ENCODE assay signal across 12 cellular contexts in the genomic region with DNA sequence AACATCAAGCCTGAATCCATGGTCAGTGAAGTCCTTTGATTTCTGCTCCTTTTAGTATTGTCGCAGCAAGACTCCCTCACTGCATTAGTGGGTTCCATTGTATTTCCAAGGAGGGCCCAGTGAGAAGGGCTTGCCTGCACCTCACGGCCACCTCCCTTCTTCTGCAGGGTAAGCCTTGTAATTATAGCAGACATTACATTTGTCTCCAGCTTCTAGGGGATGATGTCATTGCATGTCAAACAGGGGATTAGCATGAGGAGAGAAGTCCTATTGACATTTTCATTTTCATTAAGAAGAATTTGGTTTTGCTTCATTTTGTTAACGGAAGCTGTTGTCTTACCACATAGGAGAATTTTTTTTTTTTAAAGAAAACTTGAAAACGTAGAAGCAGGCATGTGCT. TPM values are rescaled to one million over a fixed set of nuclear protein-coding genes. Genes with fewer than 3 reads are reported as not detected.
A peak's percentile ranks its signal among the peaks of the same experiment; 100 is the strongest.
DNase-seq lines count a peak whose midpoint lies in the region; ATAC-seq and TF ChIP-seq lines count a peak whose summit lies in the region.
"Had no signal": no experiment of that assay in that cellular context is flagged by ENCODE, and none has a peak within 500 bp of the region (broad histone marks: within the 10 kb centered on the region; RNA-seq: fewer than 3 reads in every experiment).

No MANE protein-coding gene starts in this region.

- peaks cover 4% of the 10 kb centered on the region for H3F3A ChIP-seq in PC-3 (ENCODE audit: low read length, unreplicated experiment)

- H2AFZ ChIP-seq in PC-3 (ENCODE audit: low read length) (no peak overlapping the region), osteoblast (ENCODE audit: low read length) (no peak overlapping the region)

- intact Hi-C loops in PC-3 (cut with micrococcal nuclease), result loop anchor here (10.0 kb wide), 2 partner anchors 111 to 199 kb away; no protein-coding TSS in a partner anchor

- H3K27ac ChIP-seq in PC-3 (ENCODE audit: low read length), result peak overlapping the region; percentile 94
- peak overlapping the region; percentile 69 for H3K27ac ChIP-seq in osteoblast (ENCODE audit: low read depth, low read length)
- H3K27ac ChIP-seq in suprapubic skin, result no peak overlapping the region
- H3K27ac ChIP-seq in coronary artery, result peak overlapping the region in 1 of 2 donors; percentile 41
- H3K27ac ChIP-seq: psoas muscle had no signal

- DNase-seq in HCEC 1CT (peak; percentile 52), PC-3 (peak; percentile 15), epithelial cell of esophagus (ENCODE audit: low read depth) (peak; percentile 67), osteoblast (ENCODE audit: insufficient read length, low spot score, missing footprints) (no peak), DMS153 treated with DMSO at 0.1 percent for 48 hours (lab: John Stamatoyannopoulos, UW; ENCODE audit: unreplicated experiment) (no peak), suprapubic skin (ENCODE audit: low spot score in 2 of 2) (no peak), coronary artery (ENCODE audit: low spot score) (no peak)
- DNase-seq: activated CD4-positive, alpha-beta memory T cell treated with anti-CD3 and anti-CD28 coated beads for 36 hours; activated naive CD4-positive, alpha-beta T cell treated with Interleukin-2 at 50 U/mL for 16 hours; NCI-H1417 treated with DMSO at 0.1 percent for 48 hours; psoas muscle; T-helper 17 cell had no signal

- POLR2A ChIA-PET in PC-3 (lab: Charles Lee; ENCODE audit: unreplicated experiment), result interaction anchor here (0.6 kb wide), 1 partner anchor 11 kb away, joined by 3 read pairs; no protein-coding TSS in a partner anchor

- WGBS in suprapubic skin, result 76% methylated on average over 4 of the region's 4 CpGs

- CTCF ChIA-PET in PC-3 (lab: Charles Lee), result no interaction called here

- ATAC-seq in PC-3, result peak; percentile 15; the same call in 1 of the 2 replicates
- ATAC-seq: psoas muscle, T-helper 17 cell had no signal

- no peaks in the 10 kb centered on the region for H3K27me3 ChIP-seq in PC-3 (ENCODE audit: low read length)
- H3K27me3 ChIP-seq in osteoblast (ENCODE audit: insufficient read depth, low read length), result no peaks in the 10 kb centered on the region
- H3K27me3 ChIP-seq in suprapubic skin, result no peaks in the 10 kb centered on the region

- TF ChIP-seq EP300 in suprapubic skin (IDR thresholded peaks at IDR 0.05), result no peak

- H4K20me1 ChIP-seq in PC-3 (ENCODE audit: low read length) (no peaks in the 10 kb centered on the region), osteoblast (ENCODE audit: insufficient read depth, low read length) (no peaks in the 10 kb centered on the region)

- TF ChIP-seq CTCF in PC-3 (conservative IDR thresholded peaks at IDR 0.05; ENCODE audit: low read depth, low read length) (no peak), epithelial cell of esophagus (IDR thresholded peaks at IDR 0.05; ENCODE audit: insufficient read depth, low read depth, low read length, missing control alignments) (peak; percentile 6), osteoblast (IDR thresholded peaks at IDR 0.05; ENCODE audit: extremely low read depth, low read depth, low read length) (no peak), suprapubic skin (IDR thresholded peaks at IDR 0.05) (no peak), coronary artery (IDR thresholded peaks at IDR 0.05) (no peak)

- H3K4me1 ChIP-seq in PC-3 (ENCODE audit: insufficient read depth, low read length), result peaks cover 56% of the 10 kb centered on the region
- peaks cover 81% of the 10 kb centered on the region for H3K4me1 ChIP-seq in osteoblast (ENCODE audit: insufficient read depth, low read length)
- H3K4me1 ChIP-seq in suprapubic skin, result peaks cover 20% of the 10 kb centered on the region
- H3K4me1 ChIP-seq: psoas muscle had no signal

- H3K9me2 ChIP-seq in PC-3 (replicated peaks; ENCODE audit: low read length), result no peaks in the 10 kb centered on the region

- peak overlapping the region; percentile 46 for H3K9ac ChIP-seq in PC-3 (ENCODE audit: low read length)

- H3K9me3 ChIP-seq in PC-3 (ENCODE audit: low read length) (no peaks in the 10 kb centered on the region), osteoblast (ENCODE audit: low read depth, low read length) (no peaks in the 10 kb centered on the region), suprapubic skin (no peaks in the 10 kb centered on the region)
- H3K9me3 ChIP-seq: psoas muscle had no signal

- H3K4me3 ChIP-seq in PC-3 (ENCODE audit: low read length), result no peak overlapping the region
- H3K4me3 ChIP-seq in epithelial cell of esophagus (ENCODE audit: low read length), result no peak overlapping the region
- no peak overlapping the region for H3K4me3 ChIP-seq in osteoblast (ENCODE audit: insufficient read depth, low read length)
- H3K4me3 ChIP-seq in suprapubic skin, result no peak overlapping the region
- no peak overlapping the region for H3K4me3 ChIP-seq in coronary artery
- H3K4me3 ChIP-seq: psoas muscle had no signal

- H3K4me2 ChIP-seq in PC-3 (ENCODE audit: low read length) (peak overlapping the region; percentile 53), osteoblast (ENCODE audit: insufficient read depth, low read length) (peak overlapping the region; percentile 30)

- TF ChIP-seq POLR2A in suprapubic skin (IDR thresholded peaks at IDR 0.05), result no peak

- H3K79me2 ChIP-seq in PC-3 (ENCODE audit: low read length), result peaks cover 7% of the 10 kb centered on the region; the same call in 1 of the 2 replicates
- H3K79me2 ChIP-seq in osteoblast (ENCODE audit: insufficient read depth, low read length), result peaks cover 58% of the 10 kb centered on the region

- H3K36me3 ChIP-seq in PC-3 (ENCODE audit: low read depth, low read length), result no peaks in the 10 kb centered on the region
- peaks cover 6% of the 10 kb centered on the region for H3K36me3 ChIP-seq in osteoblast (ENCODE audit: insufficient read depth, low read length)
- no peaks in the 10 kb centered on the region for H3K36me3 ChIP-seq in suprapubic skin

- BruUV-seq in PC-3 (replicated peaks; lab: Mats Ljungman, UMichigan), result no TSS peak

RNA-seq across cellular contexts. Expression of a gene that starts 27.0 kb away (rescaled TPM):
- total RNA-seq in PC-3 (2014; rRNA removed) (12.8 and 18.2 TPM in 2 replicates), osteoblast (123 and 164 TPM in 2 replicates), suprapubic skin (100 to 1,000 TPM in 1 of 4 donors, 10 to 100 TPM in 3; 38.1 to 172 (median 67.5) TPM)

Comparison
In these comparisons a context has a peak if more than half of its experiments do, and no peak if none do; other contexts are left out.
1. DNase-seq: peak in HCEC 1CT (single experiment), PC-3 (single experiment) and epithelial cell of esophagus (single experiment); none in osteoblast (single experiment), DMS153 treated with DMSO at 0.1 percent for 48 hours (single experiment), suprapubic skin (0 of 2) and coronary artery (single experiment).